In the genomic region with DNA sequence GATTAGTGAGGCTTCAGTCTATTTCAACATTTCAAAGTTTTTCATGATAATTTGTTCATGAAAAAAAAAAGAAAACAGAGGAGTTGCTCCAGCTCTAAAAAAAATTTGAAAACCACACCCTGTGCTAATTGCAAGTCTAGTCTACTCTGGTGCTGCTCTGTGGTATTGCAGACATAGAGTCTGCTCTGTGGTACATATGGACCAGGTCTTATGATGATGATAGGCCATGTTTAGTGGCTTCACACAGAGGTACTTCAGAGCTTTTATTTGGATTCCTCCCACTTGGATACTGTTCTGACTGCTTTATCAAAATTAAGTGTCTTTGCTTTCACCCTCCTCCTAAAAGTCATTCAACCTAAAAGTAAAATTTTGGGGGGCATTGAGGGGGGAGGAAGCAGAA, we compare ENCODE assay signal across 18 cellular contexts.
DNase-seq lines count a peak whose midpoint lies in the region; ATAC-seq and TF ChIP-seq lines count a peak whose summit lies in the region.
"Had no signal": no experiment of that assay in that cellular context is flagged by ENCODE, and none has a peak within 500 bp of the region (broad histone marks: within the 10 kb centered on the region; RNA-seq: fewer than 3 reads in every experiment).

No MANE protein-coding gene starts in this region.

- no peak for TF ChIP-seq EP300 in SK-N-SH (IDR thresholded peaks at IDR 0.05; ENCODE audit: borderline replicate concordance in 1 of 2, low read depth in 1 of 2, low read length in 1 of 2)

- no peaks in the 10 kb centered on the region for H4K20me1 ChIP-seq in SK-N-SH (ENCODE audit: insufficient read depth)

- H3K36me3 ChIP-seq in SK-N-SH (replicated peaks in 1 of 2; ENCODE audit: control insufficient read depth in 1 of 2, insufficient read depth in 2 of 2, low read length in 1 of 2): peaks cover 29 to 65% of the 10 kb centered on the region in 2 experiments
- H3K36me3 ChIP-seq: HAP-1 had no signal

- H3K27ac ChIP-seq in SK-N-SH (ENCODE audit: low read depth in 2 of 2, low read length in 1 of 2): no peak overlapping the region
- H3K27ac ChIP-seq: SK-N-MC had no signal

- CTCF ChIA-PET in SK-N-SH (lab: Yijun Ruan, JAX): interaction anchor here (1.1 to 5.0 kb wide), 3 partner anchors 9 to 161 kb away, joined by 3 to 28 read pairs (median 4); a partner anchor contains a TSS

- H3K4me3 ChIP-seq in SK-N-SH (ENCODE audit: low read depth in 2 of 2, low read length in 1 of 2) (no peak overlapping the region), epithelial cell of esophagus (ENCODE audit: low read length) (no peak overlapping the region)
- H3K4me3 ChIP-seq: HAP-1, K562, SK-N-MC had no signal

- H3K36me3 Mint-ChIP-seq in HFFc6 (ENCODE audit: low read depth): peaks cover 62% of the 10 kb centered on the region
- H3K36me3 Mint-ChIP-seq: immature natural killer cell; naive thymus-derived CD8-positive, alpha-beta T cell had no signal

- no peaks in the 10 kb centered on the region for H3K27me3 ChIP-seq in SK-N-SH (ENCODE audit: insufficient read depth)

- peak; percentile 49; the same call in 1 of the 3 replicates for ATAC-seq in SK-N-SH treated with all-trans-retinoic acid at 6 μM for 48 hours
- no peak for ATAC-seq in HG03159 (IDR thresholded peaks at IDR 0.05; ENCODE audit: unreplicated experiment)
- ATAC-seq: K562; naive thymus-derived CD8-positive, alpha-beta T cell had no signal

- peaks cover 63% of the 10 kb centered on the region for H3K4me1 Mint-ChIP-seq in HFFc6 (ENCODE audit: low read depth)
- H3K4me1 Mint-ChIP-seq: immature natural killer cell; naive thymus-derived CD8-positive, alpha-beta T cell had no signal

- H3K27me3 Mint-ChIP-seq in HFFc6 (ENCODE audit: insufficient read depth): no peaks in the 10 kb centered on the region; the same call in 1 of the 2 replicates
- H3K27me3 Mint-ChIP-seq: naive thymus-derived CD8-positive, alpha-beta T cell; stimulated activated naive CD8-positive, alpha-beta T cell treated with anti-CD3 and anti-CD28 coated beads, Interleukin-15, Interleukin-2, amounts not matched to agents 100 ng/mL and 50 ng/mL, for 24 hours had no signal

- H3K4me2 ChIP-seq in SK-N-SH: no peak overlapping the region

- H3K9me3 Mint-ChIP-seq in HFFc6: no peaks in the 10 kb centered on the region
- H3K9me3 Mint-ChIP-seq: immature natural killer cell; naive thymus-derived CD8-positive, alpha-beta T cell; stimulated activated naive CD8-positive, alpha-beta T cell treated with anti-CD3 and anti-CD28 coated beads, Interleukin-15, Interleukin-2, amounts not matched to agents 100 ng/mL and 50 ng/mL, for 24 hours had no signal

- H3K27ac Mint-ChIP-seq in HFFc6: peak overlapping the region; percentile 85
- H3K27ac Mint-ChIP-seq: immature natural killer cell; naive thymus-derived CD8-positive, alpha-beta T cell; stimulated activated naive CD8-positive, alpha-beta T cell treated with anti-CD3 and anti-CD28 coated beads, Interleukin-15, Interleukin-2, amounts not matched to agents 100 ng/mL and 50 ng/mL, for 24 hours had no signal

- H3K4me3 Mint-ChIP-seq in HFFc6: no peak overlapping the region
- H3K4me3 Mint-ChIP-seq: immature natural killer cell; naive thymus-derived CD8-positive, alpha-beta T cell; stimulated activated naive CD8-positive, alpha-beta T cell treated with anti-CD3 and anti-CD28 coated beads, Interleukin-15, Interleukin-2, amounts not matched to agents 100 ng/mL and 50 ng/mL, for 24 hours had no signal

- peaks cover 14% of the 10 kb centered on the region for H3F3A ChIP-seq in SK-N-SH (replicated peaks; ENCODE audit: insufficient read depth)

- TF ChIP-seq RAD21 in SK-N-SH (IDR thresholded peaks at IDR 0.05; ENCODE audit: low read length): no peak

- POLR2A ChIA-PET in SK-N-SH (lab: Yijun Ruan, JAX): no interaction called here

- no peak for DNase-seq in SK-N-SH
- peak; percentile 9 for DNase-seq in HFFc6
- DNase-seq in NCI-H748 (lab: John Stamatoyannopoulos, UW; ENCODE audit: unreplicated experiment): peak; percentile 85
- peak; percentile 16 for DNase-seq in epithelial cell of esophagus (ENCODE audit: low read depth)
- DNase-seq in iPS-NIHi7 (ENCODE audit: extremely low spot score): no peak
- no peak for DNase-seq in COLO829 (ENCODE audit: low spot score)
- DNase-seq: activated CD4-positive, alpha-beta T cell treated with anti-CD3 and anti-CD28 coated beads, Interleukin-2, amount 50 U/mL, for 4 hours; erythroblast; immature natural killer cell; naive thymus-derived CD8-positive, alpha-beta T cell; NCI-H1930; posterior cingulate gyrus had no signal

- no peak for TF ChIP-seq CTCF in SK-N-SH (IDR thresholded peaks at IDR 0.05)
- no peak for TF ChIP-seq CTCF in HFFc6 (IDR thresholded peaks at IDR 0.05)
- TF ChIP-seq CTCF in epithelial cell of esophagus (IDR thresholded peaks at IDR 0.05; ENCODE audit: insufficient read depth, low read depth, low read length, missing control alignments): peak; percentile 7

- no peaks in the 10 kb centered on the region; a peak in 1 of 4 replicates for H3K4me1 ChIP-seq in SK-N-SH (ENCODE audit: control insufficient read depth in 1 of 2, insufficient read depth in 2 of 2, low read depth in 1 of 2, low read length in 1 of 2)
- H3K4me1 ChIP-seq: HAP-1 had no signal

- peaks cover 11% of the 10 kb centered on the region for H3K79me2 ChIP-seq in SK-N-SH (ENCODE audit: insufficient read depth)

- no peaks in the 10 kb centered on the region for H3K9me2 ChIP-seq in SK-N-SH

- H2AFZ ChIP-seq in SK-N-SH (ENCODE audit: low read depth): no peak overlapping the region

- H3K9me3 ChIP-seq in SK-N-SH: no peaks in the 10 kb centered on the region
- H3K9me3 ChIP-seq: HAP-1 had no signal

- no peak overlapping the region for H3K9ac ChIP-seq in SK-N-SH

TF ChIP-seq in SK-N-SH treated with all-trans-retinoic acid at 6 μM for 48 hours, 23 proteins besides CTCF, POLR2A, EP300 and RAD21:
- TF ChIP-seq ISL1 (CRISPR knock-in tag; IDR thresholded peaks at IDR 0.05) (no peak), OSR1 (CRISPR knock-in tag; IDR thresholded peaks at IDR 0.05) (no peak), ZNF70 (CRISPR knock-in tag; IDR thresholded peaks at IDR 0.05) (no peak), ZNF565 (CRISPR knock-in tag; conservative IDR thresholded peaks at IDR 0.05; ENCODE audit: low read depth) (no peak), GLIS3 (CRISPR knock-in tag; IDR thresholded peaks at IDR 0.05) (no peak)

TF ChIP-seq in SK-N-SH, 30 proteins besides CTCF, POLR2A, EP300 and RAD21:
- TF ChIP-seq GATA2 (CRISPR knock-in tag; IDR thresholded peaks at IDR 0.05) (no peak), YY1 (IDR thresholded peaks at IDR 0.05; ENCODE audit: low read depth) (no peak), ELF1 (IDR thresholded peaks at IDR 0.05) (no peak), FOXJ3 (CRISPR knock-in tag; IDR thresholded peaks at IDR 0.05) (no peak), TCF12 (IDR thresholded peaks at IDR 0.05) (no peak), NRF1 (IDR thresholded peaks at IDR 0.05; ENCODE audit: low read depth, low read length) (no peak), NFIC (IDR thresholded peaks at IDR 0.05; ENCODE audit: borderline replicate concordance) (no peak), TAF1 (IDR thresholded peaks at IDR 0.05; ENCODE audit: borderline replicate concordance, low read depth, low read length) (no peak), SIN3A (IDR thresholded peaks at IDR 0.05; ENCODE audit: borderline replicate concordance, low read depth, low read length) (no peak)
- TF ChIP-seq, protein P1, sequence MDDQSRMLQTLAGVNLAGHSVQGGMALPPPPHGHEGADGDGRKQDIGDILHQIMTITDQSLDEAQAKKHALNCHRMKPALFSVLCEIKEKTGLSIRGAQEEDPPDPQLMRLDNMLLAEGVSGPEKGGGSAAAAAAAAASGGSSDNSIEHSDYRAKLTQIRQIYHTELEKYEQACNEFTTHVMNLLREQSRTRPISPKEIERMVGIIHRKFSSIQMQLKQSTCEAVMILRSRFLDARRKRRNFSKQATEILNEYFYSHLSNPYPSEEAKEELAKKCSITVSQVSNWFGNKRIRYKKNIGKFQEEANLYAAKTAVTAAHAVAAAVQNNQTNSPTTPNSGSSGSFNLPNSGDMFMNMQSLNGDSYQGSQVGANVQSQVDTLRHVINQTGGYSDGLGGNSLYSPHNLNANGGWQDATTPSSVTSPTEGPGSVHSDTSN (IDR thresholded peaks at IDR 0.05): no peak
- TF ChIP-seq, protein P2, sequence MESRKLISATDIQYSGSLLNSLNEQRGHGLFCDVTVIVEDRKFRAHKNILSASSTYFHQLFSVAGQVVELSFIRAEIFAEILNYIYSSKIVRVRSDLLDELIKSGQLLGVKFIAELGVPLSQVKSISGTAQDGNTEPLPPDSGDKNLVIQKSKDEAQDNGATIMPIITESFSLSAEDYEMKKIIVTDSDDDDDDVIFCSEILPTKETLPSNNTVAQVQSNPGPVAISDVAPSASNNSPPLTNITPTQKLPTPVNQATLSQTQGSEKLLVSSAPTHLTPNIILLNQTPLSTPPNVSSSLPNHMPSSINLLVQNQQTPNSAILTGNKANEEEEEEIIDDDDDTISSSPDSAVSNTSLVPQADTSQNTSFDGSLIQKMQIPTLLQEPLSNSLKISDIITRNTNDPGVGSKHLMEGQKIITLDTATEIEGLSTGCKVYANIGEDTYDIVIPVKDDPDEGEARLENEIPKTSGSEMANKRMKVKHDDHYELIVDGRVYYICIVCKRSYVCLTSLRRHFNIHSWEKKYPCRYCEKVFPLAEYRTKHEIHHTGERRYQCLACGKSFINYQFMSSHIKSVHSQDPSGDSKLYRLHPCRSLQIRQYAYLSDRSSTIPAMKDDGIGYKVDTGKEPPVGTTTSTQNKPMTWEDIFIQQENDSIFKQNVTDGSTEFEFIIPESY (IDR thresholded peaks at IDR 0.05; ENCODE audit: borderline replicate concordance, low read depth): no peak
- TF ChIP-seq, protein P3, sequence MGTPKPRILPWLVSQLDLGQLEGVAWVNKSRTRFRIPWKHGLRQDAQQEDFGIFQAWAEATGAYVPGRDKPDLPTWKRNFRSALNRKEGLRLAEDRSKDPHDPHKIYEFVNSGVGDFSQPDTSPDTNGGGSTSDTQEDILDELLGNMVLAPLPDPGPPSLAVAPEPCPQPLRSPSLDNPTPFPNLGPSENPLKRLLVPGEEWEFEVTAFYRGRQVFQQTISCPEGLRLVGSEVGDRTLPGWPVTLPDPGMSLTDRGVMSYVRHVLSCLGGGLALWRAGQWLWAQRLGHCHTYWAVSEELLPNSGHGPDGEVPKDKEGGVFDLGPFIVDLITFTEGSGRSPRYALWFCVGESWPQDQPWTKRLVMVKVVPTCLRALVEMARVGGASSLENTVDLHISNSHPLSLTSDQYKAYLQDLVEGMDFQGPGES (IDR thresholded peaks at IDR 0.05; ENCODE audit: low read depth, low read length): no peak

Comparison
In these comparisons a context has a peak if more than half of its experiments do, and no peak if none do; other contexts are left out.
1. DNase-seq: peak in HFFc6 (single experiment), NCI-H748 (single experiment) and epithelial cell of esophagus (single experiment); none in SK-N-SH (single experiment), iPS-NIHi7 (single experiment) and COLO829 (single experiment).